In genomic region chr4:7007142-7007907, GRCh38 we compare ENCODE assay signal across 1 cellular context.
TF ChIP-seq lines count a peak whose summit lies in the region.

No MANE protein-coding gene starts in this region.

TF ChIP-seq in WTC11, 78 proteins besides CTCF, POLR2A, EP300 and RAD21 (continued from another document):
- TF ChIP-seq TCF7 (CRISPR knock-in tag; IDR thresholded peaks at IDR 0.05; ENCODE audit: low read depth) (no peak), AR (CRISPR knock-in tag; IDR thresholded peaks at IDR 0.05) (no peak), ZNF396 (CRISPR knock-in tag; IDR thresholded peaks at IDR 0.05; ENCODE audit: borderline replicate concordance) (no peak), E2F4 (CRISPR knock-in tag; IDR thresholded peaks at IDR 0.05; ENCODE audit: borderline replicate concordance, low read depth) (no peak)
TF ChIP-seq in WTC11: peak in this region for 0.
